12 cellular contexts compared by ENCODE assay signal in genomic region chr13:37598572-37598971, GRCh38. TPM values are rescaled to one million over a fixed set of nuclear protein-coding genes. Genes with fewer than 3 reads are reported as not detected.
A peak's percentile ranks its signal among the peaks of the same experiment; 100 is the strongest.
DNase-seq lines count a peak whose midpoint lies in the region; ATAC-seq, FAIRE-seq and TF ChIP-seq lines count a peak whose summit lies in the region.
"Had no signal": no experiment of that assay in that cellular context is flagged by ENCODE, and none has a peak within 500 bp of the region (broad histone marks: within the 10 kb centered on the region; RNA-seq: fewer than 3 reads in every experiment).

A gene with protein sequence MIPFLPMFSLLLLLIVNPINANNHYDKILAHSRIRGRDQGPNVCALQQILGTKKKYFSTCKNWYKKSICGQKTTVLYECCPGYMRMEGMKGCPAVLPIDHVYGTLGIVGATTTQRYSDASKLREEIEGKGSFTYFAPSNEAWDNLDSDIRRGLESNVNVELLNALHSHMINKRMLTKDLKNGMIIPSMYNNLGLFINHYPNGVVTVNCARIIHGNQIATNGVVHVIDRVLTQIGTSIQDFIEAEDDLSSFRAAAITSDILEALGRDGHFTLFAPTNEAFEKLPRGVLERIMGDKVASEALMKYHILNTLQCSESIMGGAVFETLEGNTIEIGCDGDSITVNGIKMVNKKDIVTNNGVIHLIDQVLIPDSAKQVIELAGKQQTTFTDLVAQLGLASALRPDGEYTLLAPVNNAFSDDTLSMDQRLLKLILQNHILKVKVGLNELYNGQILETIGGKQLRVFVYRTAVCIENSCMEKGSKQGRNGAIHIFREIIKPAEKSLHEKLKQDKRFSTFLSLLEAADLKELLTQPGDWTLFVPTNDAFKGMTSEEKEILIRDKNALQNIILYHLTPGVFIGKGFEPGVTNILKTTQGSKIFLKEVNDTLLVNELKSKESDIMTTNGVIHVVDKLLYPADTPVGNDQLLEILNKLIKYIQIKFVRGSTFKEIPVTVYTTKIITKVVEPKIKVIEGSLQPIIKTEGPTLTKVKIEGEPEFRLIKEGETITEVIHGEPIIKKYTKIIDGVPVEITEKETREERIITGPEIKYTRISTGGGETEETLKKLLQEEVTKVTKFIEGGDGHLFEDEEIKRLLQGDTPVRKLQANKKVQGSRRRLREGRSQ (minus strand): TSS chr13:37598768. CDS start chr13:37598726, 42 bp downstream.

- TF ChIP-seq CTCF in fibroblast of mammary gland (conservative IDR thresholded peaks at IDR 0.05; ENCODE audit: control insufficient read depth, insufficient read depth, low read depth, low read length) (no peak), tibial artery (IDR thresholded peaks at IDR 0.05) (no peak), D721Med (IDR thresholded peaks at IDR 0.05; ENCODE audit: insufficient read depth, missing control alignments) (no peak)

- no peaks in the 10 kb centered on the region for H3K36me3 ChIP-seq in tibial artery

- no peak for ATAC-seq in GM18858 (IDR thresholded peaks at IDR 0.05; ENCODE audit: unreplicated experiment)
- ATAC-seq: activated CD4-positive, CD25-positive, alpha-beta regulatory T cell treated with anti-CD3 and anti-CD28 coated beads, Interleukin-2, amount 50 U/mL, for 24 hours; HCT116 had no signal

- no peaks in the 10 kb centered on the region for H3K27me3 ChIP-seq in tibial artery

- no peaks in the 10 kb centered on the region for H3K9me3 ChIP-seq in tibial artery

- H3K27ac ChIP-seq in tibial artery: no peak within 1 kb of the TSS

- no peak for FAIRE-seq in D721Med (lab: Jason Lieb, UNC)

- intact Hi-C loops in tibial artery (cut with DNase I; ENCODE audit: low total_unique reads): no loop called here

- peak; percentile 45 for DNase-seq in RPMI7951 (ENCODE audit: low read depth)
- DNase-seq in fibroblast of mammary gland (ENCODE audit: low read depth): peak; percentile 49
- DNase-seq in mucosa of gallbladder (ENCODE audit: low spot score): no peak
- DNase-seq in tibial artery: no peak
- DNase-seq in GM19240 (ENCODE audit: insufficient read length, low spot score): no peak
- DNase-seq in DMS153 (lab: John Stamatoyannopoulos, UW): no peak
- DNase-seq in D721Med (ENCODE audit: insufficient read length, low spot score): no peak
- DNase-seq: activated gamma-delta T cell, NCI-H1694 treated with DMSO at 0.1 percent for 48 hours had no signal

- H3K4me1 ChIP-seq in tibial artery: peaks cover 0 to 7% (median 2%) of the 10 kb centered on the region in 4 donors

- peak within 1 kb of the TSS; percentile 47 for H3K4me3 ChIP-seq in fibroblast of mammary gland (ENCODE audit: control insufficient read depth, low read depth, low read length)
- peak within 1 kb of the TSS; percentile 0 to 18 for H3K4me3 ChIP-seq in tibial artery

RNA-seq across cellular contexts. Expression of the gene that starts here (rescaled TPM):
- total RNA-seq in RPMI7951 (2014; rRNA removed; shearing (Covaris generic)): 32.6 and 39.8 TPM in 2 replicates
- 22.4 TPM for total RNA-seq in mucosa of gallbladder

Comparison
In these comparisons a context has a peak if more than half of its experiments do, and no peak if none do; other contexts are left out.
1. DNase-seq: peak in RPMI7951 (single experiment) and fibroblast of mammary gland (single experiment); none in mucosa of gallbladder (single experiment), tibial artery (0 of 2), GM19240 (single experiment), DMS153 (single experiment) and D721Med (single experiment).